Comparison of ENCODE assay signal across 1 cellular context in genomic region chr17:47847341-47848197, GRCh38.
TF ChIP-seq lines count a peak whose summit lies in the region.

No MANE protein-coding gene starts in this region.

TF ChIP-seq in IMR-90, 13 proteins besides CTCF, POLR2A, EP300 and RAD21:
- no peak for TF ChIP-seq CHD1 (IDR thresholded peaks at IDR 0.05; ENCODE audit: low read depth, low read length)
- 0 out of 2 replicates have a peak, but pooled peaks have one; percentile 30 for TF ChIP-seq SMC3 (IDR thresholded peaks at IDR 0.05; ENCODE audit: low read depth, low read length)
